ENCODE assay signal across 11 cellular contexts in genomic region chr2:233209978-233210680, GRCh38. TPM values are rescaled to one million over a fixed set of nuclear protein-coding genes. Genes with fewer than 3 reads are reported as not detected.
A peak's percentile ranks its signal among the peaks of the same experiment; 100 is the strongest.
DNase-seq lines count a peak whose midpoint lies in the region; ATAC-seq and TF ChIP-seq lines count a peak whose summit lies in the region.
"Had no signal": no experiment of that assay in that cellular context is flagged by ENCODE, and none has a peak within 500 bp of the region (broad histone marks: within the 10 kb centered on the region; RNA-seq: fewer than 3 reads in every experiment).

No MANE protein-coding gene starts in this region.

- ATAC-seq in PC-3 (no peak), HG02884 (IDR thresholded peaks at IDR 0.05; ENCODE audit: unreplicated experiment) (no peak)

- TF ChIP-seq CTCF in PC-3 (conservative IDR thresholded peaks at IDR 0.05; ENCODE audit: low read depth, low read length) (no peak), neutrophil (IDR thresholded peaks at IDR 0.05) (no peak), nephron progenitor cell (IDR thresholded peaks at IDR 0.05) (no peak)

- CTCF ChIA-PET in PC-3 (lab: Charles Lee), result interaction anchor here (2.1 kb wide), 1 partner anchor 44 kb away, joined by 5 read pairs; no protein-coding TSS in a partner anchor

- H3K9me3 Mint-ChIP-seq in nephron progenitor cell, result no peaks in the 10 kb centered on the region

- H3K36me3 Mint-ChIP-seq in nephron progenitor cell (ENCODE audit: low read depth), result no peaks in the 10 kb centered on the region

- no TSS peak for BruUV-seq in PC-3 (replicated peaks; lab: Mats Ljungman, UMichigan)

- H3K27ac ChIP-seq in PC-3 (ENCODE audit: low read length) (peak overlapping the region; percentile 76), cingulate gyrus (ENCODE audit: low read depth, low read length) (peak overlapping the region; percentile 65), neutrophil (peak overlapping the region; percentile 33)

- no peaks in the 10 kb centered on the region for H4K20me1 ChIP-seq in PC-3 (ENCODE audit: low read length)

- H3K27me3 ChIP-seq in PC-3 (ENCODE audit: low read length) (no peaks in the 10 kb centered on the region), neutrophil (no peaks in the 10 kb centered on the region)
- H3K27me3 ChIP-seq: tibial artery had no signal

- H3F3A ChIP-seq in PC-3 (ENCODE audit: low read length, unreplicated experiment), result no peaks in the 10 kb centered on the region

- DNase-seq in ELR (ENCODE audit: low read depth), result peak; percentile 29
- peak; percentile 10 for DNase-seq in PC-3
- DNase-seq in COLO829 (ENCODE audit: low spot score), result no peak
- no peak for DNase-seq in activated gamma-delta T cell (lab: John Stamatoyannopoulos, UW)
- DNase-seq in nephron progenitor cell, result no peak
- DNase-seq: MM.1S, NCI-H526 treated with DMSO at 0.1 percent for 48 hours, tibial artery had no signal

- intact Hi-C loops in PC-3 (cut with micrococcal nuclease), result loop anchor here (1.0 kb wide), 1 partner anchor 181 kb away; no protein-coding TSS in a partner anchor

- H3K27ac Mint-ChIP-seq in nephron progenitor cell, result no peak overlapping the region

- peaks cover 37% of the 10 kb centered on the region for H3K4me1 ChIP-seq in PC-3 (ENCODE audit: insufficient read depth, low read length)
- H3K4me1 ChIP-seq in neutrophil (ENCODE audit: control insufficient read depth in 1 of 2, insufficient read depth in 1 of 2, low read depth in 1 of 2, low read length in 1 of 2), result no peaks in the 10 kb centered on the region

- H2AFZ ChIP-seq in PC-3 (ENCODE audit: low read length), result no peak overlapping the region

- peaks cover 11% of the 10 kb centered on the region for H3K4me1 Mint-ChIP-seq in nephron progenitor cell

- no peak overlapping the region for H3K4me3 Mint-ChIP-seq in nephron progenitor cell

- H3K79me2 ChIP-seq in PC-3 (ENCODE audit: low read length), result no peaks in the 10 kb centered on the region

- POLR2A ChIA-PET in PC-3 (lab: Charles Lee; ENCODE audit: unreplicated experiment), result interaction anchor here (0.6 kb wide), 1 partner anchor 1568 kb away, joined by 4 read pairs; no protein-coding TSS in a partner anchor

- H3K4me2 ChIP-seq in PC-3 (ENCODE audit: low read length), result peak overlapping the region; percentile 59

- peaks cover 10% of the 10 kb centered on the region for H3K27me3 Mint-ChIP-seq in nephron progenitor cell (ENCODE audit: low read depth, poor library complexity)

- H3K9me3 ChIP-seq in PC-3 (ENCODE audit: low read length), result no peaks in the 10 kb centered on the region
- no peaks in the 10 kb centered on the region for H3K9me3 ChIP-seq in neutrophil
- H3K9me3 ChIP-seq: tibial artery had no signal

- no peak overlapping the region for H3K4me3 ChIP-seq in PC-3 (ENCODE audit: low read length)
- H3K4me3 ChIP-seq in neutrophil (ENCODE audit: low read depth in 1 of 2, low read length in 1 of 2), result no peak overlapping the region

- H3K9ac ChIP-seq in PC-3 (ENCODE audit: low read length), result 0 out of 2 replicates have a peak overlapping the region, but pooled peaks have one; percentile 23

- H3K36me3 ChIP-seq in PC-3 (ENCODE audit: low read depth, low read length), result no peaks in the 10 kb centered on the region
- peaks cover 75% of the 10 kb centered on the region for H3K36me3 ChIP-seq in neutrophil
- H3K36me3 ChIP-seq: tibial artery had no signal

- H3K9me2 ChIP-seq in PC-3 (replicated peaks; ENCODE audit: low read length), result no peaks in the 10 kb centered on the region

RNA-seq across cellular contexts. Expression of gene ATG16L1, which starts 41.3 kb away (rescaled TPM):
- 126 and 173 TPM in 2 replicates for total RNA-seq in PC-3 (2014; rRNA removed)

Comparison
In these comparisons a context has a peak if more than half of its experiments do, and no peak if none do; other contexts are left out.
1. DNase-seq: peak in ELR (single experiment) and PC-3 (single experiment); none in COLO829 (single experiment), activated gamma-delta T cell (single experiment) and nephron progenitor cell (single experiment).
2. Peak in every context shown above with its lines, with median percentiles within 50 percentile points of each other: H3K27ac ChIP-seq.